In genomic region chr2:210591663-210592062, GRCh38 we compare ENCODE assay signal across 20 cellular contexts.
"Had no signal": no experiment of that assay in that cellular context is flagged by ENCODE, and none has a peak within 500 bp of the region (broad histone marks: within the 10 kb centered on the region; RNA-seq: fewer than 3 reads in every experiment).

No MANE protein-coding gene starts in this region.

- DNase-seq: KBM-7; NCI-H1092 treated with DMSO at 0.1 percent for 48 hours; NCI-H1436; NCI-H187; NCI-H2029; NCI-H2081 treated with DMSO at 0.1 percent for 48 hours; NCI-H2171; NCI-H226; NCI-H446; NCI-H510A; NCI-H524 treated with DMSO at 0.1 percent for 48 hours; NCI-H69; NK-92 treated with Interleukin-12 subunit alpha and Interleukin-12 subunit beta, amount 100 ng/mL, for 24 hours; PC-9; Peyer's patch; SHP77 treated with DMSO at 0.1 percent for 48 hours; SJCRH30 had no signal

- ATAC-seq: Right ventricle myocardium inferior, SK-N-SH treated with all-trans-retinoic acid at 6 μM for 48 hours had no signal

- FAIRE-seq: HTR-8/SVneo had no signal
